8 cellular contexts compared by ENCODE assay signal in the genomic region with DNA sequence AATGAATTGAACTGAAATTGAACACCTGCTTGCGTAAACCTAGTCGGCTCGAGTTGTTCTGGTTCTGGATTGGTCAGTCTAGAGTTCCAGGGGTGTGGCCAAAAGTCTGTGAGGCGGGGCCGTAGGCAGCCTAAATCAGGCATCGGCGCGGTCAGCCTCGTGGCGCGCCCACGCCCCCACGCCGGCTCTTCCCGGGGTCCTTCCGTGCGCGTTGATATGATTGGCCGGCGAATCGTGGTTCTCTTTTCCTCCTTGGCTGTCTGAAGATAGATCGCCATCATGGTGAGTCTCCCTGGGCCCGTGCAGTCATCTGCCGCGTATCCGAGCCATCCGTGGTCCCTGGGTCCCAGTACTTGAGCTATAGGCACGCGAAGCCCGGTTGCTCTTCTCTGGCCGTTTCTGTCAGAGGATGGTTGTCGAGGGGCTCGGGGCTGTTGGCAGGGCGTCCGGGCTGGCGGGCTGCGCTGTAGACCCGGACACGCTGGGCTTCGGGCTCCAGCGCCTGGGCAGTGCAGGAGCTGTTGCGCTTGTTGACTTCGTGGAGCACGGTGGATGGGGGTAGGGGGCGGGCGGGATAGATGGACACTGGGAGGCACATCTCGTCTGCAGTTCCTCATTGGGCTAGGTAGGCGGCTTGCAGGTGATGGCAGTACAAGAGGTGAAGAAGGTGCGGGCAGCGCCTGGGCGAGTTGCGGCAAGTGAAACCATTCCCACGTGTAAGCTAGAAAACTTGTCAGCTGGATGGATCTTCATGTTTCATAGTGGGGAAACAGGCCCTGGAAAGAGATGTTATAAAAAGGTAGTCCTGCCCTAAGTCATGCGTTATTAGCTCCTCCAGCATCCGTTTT. TPM values are rescaled to one million over a fixed set of nuclear protein-coding genes. Genes with fewer than 3 reads are reported as not detected.
DNase-seq lines count a peak whose midpoint lies in the region; ATAC-seq and TF ChIP-seq lines count a peak whose summit lies in the region.

A gene (plus strand): TSS at position 241 of the 848 bp plus-strand sequence. CDS start 39 bp downstream, at position 280.

- peak within 1 kb of the TSS; percentile 55 to 63 for H3K4me3 ChIP-seq in prostate gland
- H3K4me3 ChIP-seq in urinary bladder (ENCODE audit: low read depth, low read length): peak within 1 kb of the TSS; percentile 71

- DNase-seq in NCI-H187 (lab: John Stamatoyannopoulos, UW) (peak; percentile 80 to 86), T-helper 2 cell (peak; percentile 79 to 98 (median 92)), left ventricle myocardium superior (peak; percentile 97), prostate gland (ENCODE audit: low spot score) (peak; percentile 97)

- intact Hi-C loops in left ventricle myocardium superior (cut with micrococcal nuclease) (no loop called here), prostate gland (cut with DNase I) (no loop called here)

- H3K4me1 ChIP-seq in prostate gland (replicated peaks): peaks cover 14% of the 10 kb centered on the region
- H3K4me1 ChIP-seq in urinary bladder (ENCODE audit: insufficient read depth): peaks cover 1% of the 10 kb centered on the region

- peak; percentile 57 for TF ChIP-seq POLR2A in prostate gland (IDR thresholded peaks at IDR 0.05)

- whole genome bisulfite sequencing in prostate gland: under 1% methylated on average over 55 of the region's 55 CpGs
- WGBS in urinary bladder: under 1% methylated on average over 55 of the region's 55 CpGs

- TF ChIP-seq CTCF in prostate gland (IDR thresholded peaks at IDR 0.05): peak in 2 of 4 experiments; percentile 16 to 19

- H3K36me3 ChIP-seq in prostate gland (peaks cover 0 to 7% of the 10 kb centered on the region in 2 donors), urinary bladder (ENCODE audit: insufficient read depth) (peaks cover 4% of the 10 kb centered on the region)

- ATAC-seq in GM18498 (IDR thresholded peaks at IDR 0.05; ENCODE audit: unreplicated experiment): peak; percentile 83
- peak; percentile 86 for ATAC-seq in HG02938 (IDR thresholded peaks at IDR 0.05; ENCODE audit: unreplicated experiment)
- ATAC-seq in left ventricle myocardium superior: peak; percentile 94

- H3K27ac ChIP-seq in angular gyrus (ENCODE audit: low read depth, low read length) (peak within 1 kb of the TSS; percentile 72), prostate gland (peak within 1 kb of the TSS; percentile 66 to 72), urinary bladder (ENCODE audit: low read depth) (peak within 1 kb of the TSS; percentile 59)

- no peaks in the 10 kb centered on the region for H3K27me3 ChIP-seq in prostate gland (replicated peaks; ENCODE audit: insufficient read depth)

- H3K9me3 ChIP-seq in prostate gland: no peaks in the 10 kb centered on the region

RNA-seq across cellular contexts. Expression of the gene that starts here (rescaled TPM):
- total RNA-seq in left ventricle myocardium superior (807 TPM), prostate gland (1,000 to 10,000 TPM; 1,826 to 2,580 TPM), urinary bladder (2,953 TPM)
- 3,656 TPM for polyA plus RNA-seq in urinary bladder

Comparison
In these comparisons a context has a peak if more than half of its experiments do, and no peak if none do; other contexts are left out.
1. Peak in every context shown above with its lines: DNase-seq, ATAC-seq, H3K4me3 ChIP-seq and H3K27ac ChIP-seq.